ENCODE assay signal across 8 cellular contexts in genomic region chr3:186361612-186362408, GRCh38. TPM values are rescaled to one million over a fixed set of nuclear protein-coding genes. Genes with fewer than 3 reads are reported as not detected.
DNase-seq lines count a peak whose midpoint lies in the region; ATAC-seq and TF ChIP-seq lines count a peak whose summit lies in the region.

TSS of gene DGKG (minus strand) at chr3:186362234. CDS start at chr3:186320459, 41,775 bp downstream.

- H3K27me3 ChIP-seq in HUES64 (ENCODE audit: insufficient read depth, low read length) (peaks cover 81% of the 10 kb centered on the region), endocrine pancreas (ENCODE audit: control insufficient read depth, insufficient read depth, low read length) (no peaks in the 10 kb centered on the region), testis (no peaks in the 10 kb centered on the region)

- no peak for TF ChIP-seq POLR2A in testis (IDR thresholded peaks at IDR 0.05)

- H3K9me3 Mint-ChIP-seq in T-helper 2 cell treated with Interferon-gamma antibody and Interleukin-4, amounts not matched to agents 5 μg/mL and 100 μg/mL, for 36 hours: no peaks in the 10 kb centered on the region

- TF ChIP-seq CTCF in mucosa of descending colon (IDR thresholded peaks at IDR 0.05) (no peak), testis (IDR thresholded peaks at IDR 0.05) (no peak)

- 1% methylated on average over 63 of the region's 63 CpGs for WGBS in HUES64
- 0 to 1% methylated on average over 17 to 54 of the region's 63 CpGs for WGBS in testis, 2 donors

- H3K36me3 ChIP-seq in HUES64 (ENCODE audit: insufficient read depth, low read length): no peaks in the 10 kb centered on the region
- no peaks in the 10 kb centered on the region for H3K36me3 ChIP-seq in endocrine pancreas (ENCODE audit: control insufficient read depth, insufficient read depth, low read length)
- H3K36me3 ChIP-seq in mucosa of descending colon (ENCODE audit: low read depth): no peaks in the 10 kb centered on the region
- H3K36me3 ChIP-seq in testis (ENCODE audit: low read depth, missing control alignments): no peaks in the 10 kb centered on the region

- H3K9ac ChIP-seq in HUES64 (ENCODE audit: low read depth, low read length): no peak within 1 kb of the TSS
- H3K9ac ChIP-seq in endocrine pancreas (ENCODE audit: control insufficient read depth, insufficient read depth, low read length): peak within 1 kb of the TSS; percentile 69

- H3K4me3 ChIP-seq in HUES64 (ENCODE audit: low read length): peak within 1 kb of the TSS; percentile 55
- H3K4me3 ChIP-seq in endocrine pancreas (ENCODE audit: control insufficient read depth, insufficient read depth, low read length): peak within 1 kb of the TSS; percentile 41
- no peak within 1 kb of the TSS for H3K4me3 ChIP-seq in mucosa of descending colon
- peak within 1 kb of the TSS; percentile 24 to 57 for H3K4me3 ChIP-seq in testis

- peak within 1 kb of the TSS; percentile 43 for H3K4me3 Mint-ChIP-seq in T-helper 2 cell treated with Interferon-gamma antibody and Interleukin-4, amounts not matched to agents 5 μg/mL and 100 μg/mL, for 36 hours

- H3K27ac ChIP-seq in HUES64 (ENCODE audit: low read depth, low read length): no peak within 1 kb of the TSS
- H3K27ac ChIP-seq in testis: no peak within 1 kb of the TSS

- peak; percentile 8 for DNase-seq in DMS114 treated with DMSO at 0.1 percent for 48 hours (lab: John Stamatoyannopoulos, UW; ENCODE audit: unreplicated experiment)
- DNase-seq in T-helper 2 cell treated with Interferon-gamma antibody and Interleukin-4, amounts not matched to agents 5 μg/mL and 100 μg/mL, for 36 hours (ENCODE audit: low spot score): no peak
- peak; percentile 28 to 66 (median 61) for DNase-seq in mucosa of descending colon
- peak; percentile 49 for DNase-seq in testis
- DNase-seq in effector CD8-positive, alpha-beta T cell (lab: John Stamatoyannopoulos, UW): no peak

- H3K27ac Mint-ChIP-seq in T-helper 2 cell treated with Interferon-gamma antibody and Interleukin-4, amounts not matched to agents 5 μg/mL and 100 μg/mL, for 36 hours: no peak within 1 kb of the TSS

- H3K4me1 Mint-ChIP-seq in T-helper 2 cell treated with Interferon-gamma antibody and Interleukin-4, amounts not matched to agents 5 μg/mL and 100 μg/mL, for 36 hours (ENCODE audit: low read depth): no peaks in the 10 kb centered on the region

- H3K27me3 Mint-ChIP-seq in T-helper 2 cell treated with Interferon-gamma antibody and Interleukin-4, amounts not matched to agents 5 μg/mL and 100 μg/mL, for 36 hours (ENCODE audit: low read depth): peaks cover 58% of the 10 kb centered on the region

- no peaks in the 10 kb centered on the region for H3K36me3 Mint-ChIP-seq in T-helper 2 cell treated with Interferon-gamma antibody and Interleukin-4, amounts not matched to agents 5 μg/mL and 100 μg/mL, for 36 hours (ENCODE audit: low read depth)

- intact Hi-C loops in mucosa of descending colon (cut with DNase I, micrococcal nuclease): no loop called here
- intact Hi-C loops in testis (cut with DNase I; ENCODE audit: low total_unique reads): no loop called here

- ATAC-seq in GM19452 (IDR thresholded peaks at IDR 0.05; ENCODE audit: unreplicated experiment) (peak; percentile 70), mucosa of descending colon (peak; percentile 78)

- H3K4me1 ChIP-seq in HUES64 (ENCODE audit: insufficient read depth, low read length) (peaks cover 4% of the 10 kb centered on the region; the same call in 1 of the 2 replicates), endocrine pancreas (ENCODE audit: control insufficient read depth, insufficient read depth, low read length) (no peaks in the 10 kb centered on the region), mucosa of descending colon (ENCODE audit: low read depth) (peaks cover 5% of the 10 kb centered on the region), testis (peaks cover 13% of the 10 kb centered on the region)

- no peaks in the 10 kb centered on the region for H3K9me3 ChIP-seq in HUES64 (ENCODE audit: insufficient read depth, low read depth, low read length)
- no peaks in the 10 kb centered on the region for H3K9me3 ChIP-seq in endocrine pancreas (ENCODE audit: control insufficient read depth, low read length)
- H3K9me3 ChIP-seq in mucosa of descending colon: no peaks in the 10 kb centered on the region
- no peaks in the 10 kb centered on the region for H3K9me3 ChIP-seq in testis

RNA-seq across cellular contexts. Expression of gene DGKG, which starts in this region (rescaled TPM):
- polyA plus RNA-seq in HUES64 (2013, experiment 1 of 2): 0.70 TPM
- 0.32 TPM for polyA plus RNA-seq in HUES64 (2013, experiment 2 of 2)
- total RNA-seq in mucosa of descending colon (1 to 10 TPM in 1 of 3 donors, under 1 TPM in 2; 0.80 to 6.7 (median 0.96) TPM), testis (1 to 10 TPM in 1 of 2 donors, under 1 TPM in 1; 0.68 to 1.1 TPM)
- polyA plus RNA-seq in testis (ENCODE audit: insufficient read depth, low read depth, low replicate concordance): 1.2 TPM

Comparison
In these comparisons a context has a peak if more than half of its experiments do, and no peak if none do; other contexts are left out.
1. DNase-seq: peak in DMS114 treated with DMSO at 0.1 percent for 48 hours (single experiment), mucosa of descending colon (3 of 3) and testis (single experiment); none in T-helper 2 cell treated with Interferon-gamma antibody and Interleukin-4, amounts not matched to agents 5 μg/mL and 100 μg/mL, for 36 hours (single experiment) and effector CD8-positive, alpha-beta T cell (single experiment).